Comparison of ENCODE assay signal across 17 cellular contexts in the genomic region with DNA sequence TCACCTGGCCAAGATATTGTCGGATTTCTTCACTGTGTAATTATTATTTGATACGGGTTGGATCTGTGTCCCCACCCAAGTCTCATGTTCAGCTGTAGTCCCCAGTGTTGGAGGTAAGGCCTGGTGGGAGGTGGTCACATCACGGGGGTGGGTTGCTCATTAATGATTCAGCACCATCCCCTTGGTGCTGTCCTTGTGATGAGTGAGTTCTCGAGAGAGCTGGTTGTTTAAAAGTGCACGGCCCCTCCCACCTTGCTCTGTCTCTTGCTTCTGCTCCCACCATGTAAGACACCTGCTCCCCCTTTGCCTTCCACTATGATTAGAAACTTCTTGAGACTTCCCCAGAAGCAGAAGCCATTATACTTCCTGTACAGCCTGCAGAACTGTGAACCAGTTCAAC.
A peak's percentile ranks its signal among the peaks of the same experiment; 100 is the strongest.
DNase-seq lines count a peak whose midpoint lies in the region; ATAC-seq, FAIRE-seq and TF ChIP-seq lines count a peak whose summit lies in the region.
"Had no signal": no experiment of that assay in that cellular context is flagged by ENCODE, and none has a peak within 500 bp of the region (broad histone marks: within the 10 kb centered on the region; RNA-seq: fewer than 3 reads in every experiment).

No MANE protein-coding gene starts in this region.

- H3K27me3 Mint-ChIP-seq in activated CD8-positive, alpha-beta memory T cell treated with anti-CD3 and anti-CD28 coated beads, Interleukin-2, amount 10 ng/mL, durations not matched to agents 7 days and 5 days = peaks cover 35% of the 10 kb centered on the region

- ATAC-seq in activated CD8-positive, alpha-beta memory T cell treated with anti-CD3 and anti-CD28 coated beads, Interleukin-2, amount 10 ng/mL, durations not matched to agents 7 days and 5 days = no peak
- no peak for ATAC-seq in HG03469 (IDR thresholded peaks at IDR 0.05; ENCODE audit: unreplicated experiment)
- ATAC-seq in HG03521 (IDR thresholded peaks at IDR 0.05; ENCODE audit: unreplicated experiment) = no peak
- ATAC-seq: HCT116 had no signal

- H3K36me3 Mint-ChIP-seq in activated CD8-positive, alpha-beta memory T cell treated with anti-CD3 and anti-CD28 coated beads, Interleukin-2, amount 10 ng/mL, durations not matched to agents 7 days and 5 days = no peaks in the 10 kb centered on the region
- H3K36me3 Mint-ChIP-seq: CD8-positive, alpha-beta memory T cell had no signal

- peak; percentile 15 for DNase-seq in activated CD8-positive, alpha-beta memory T cell treated with anti-CD3 and anti-CD28 coated beads for 24 hours
- no peak for DNase-seq in activated CD8-positive, alpha-beta memory T cell treated with anti-CD3 and anti-CD28 coated beads, Interleukin-2, amount 10 ng/mL, durations not matched to agents 7 days and 5 days
- DNase-seq in GM12865 (ENCODE audit: low read depth) = peak; percentile 5
- peak; percentile 19 for DNase-seq in coronary artery (ENCODE audit: low spot score)
- peak; percentile 22 for DNase-seq in sigmoid colon
- DNase-seq in H54 (ENCODE audit: insufficient read length, low spot score) = no peak
- DNase-seq: 8988T; AML-193; CD8-positive, alpha-beta memory T cell; DMS53; IMR-90 had no signal

- no peak overlapping the region for H3K4me3 ChIP-seq in GM12865 (ENCODE audit: low read depth, low read length)
- H3K4me3 ChIP-seq in coronary artery = no peak overlapping the region
- no peak overlapping the region for H3K4me3 ChIP-seq in sigmoid colon
- H3K4me3 ChIP-seq: BLaER1 had no signal

- H3K27ac ChIP-seq in coronary artery (no peak overlapping the region), sigmoid colon (no peak overlapping the region)
- H3K27ac ChIP-seq: BLaER1 had no signal

- no peak for TF ChIP-seq POLR2A in sigmoid colon (IDR thresholded peaks at IDR 0.05)
- no peak for TF ChIP-seq POLR2A in H54 (IDR thresholded peaks at IDR 0.05; ENCODE audit: low read depth, low read length)

- H3K36me3 ChIP-seq in sigmoid colon = no peaks in the 10 kb centered on the region
- H3K36me3 ChIP-seq: BLaER1 had no signal

- H3K4me1 Mint-ChIP-seq in activated CD8-positive, alpha-beta memory T cell treated with anti-CD3 and anti-CD28 coated beads, Interleukin-2, amount 10 ng/mL, durations not matched to agents 7 days and 5 days = no peaks in the 10 kb centered on the region

- H3K27ac Mint-ChIP-seq in activated CD8-positive, alpha-beta memory T cell treated with anti-CD3 and anti-CD28 coated beads, Interleukin-2, amount 10 ng/mL, durations not matched to agents 7 days and 5 days = no peak overlapping the region
- H3K27ac Mint-ChIP-seq: CD8-positive, alpha-beta memory T cell had no signal

- WGBS in sigmoid colon, 2 donors = 84 to 92% methylated on average over 5 of the region's 5 CpGs

- CTCF ChIA-PET in activated CD8-positive, alpha-beta memory T cell treated with anti-CD3 and anti-CD28 coated beads, Interleukin-2, amount 10 ng/mL, durations not matched to agents 7 days and 5 days (lab: Charles Lee) = no interaction called here

- no peak for FAIRE-seq in H54 (lab: Jason Lieb, UNC)
- FAIRE-seq: GM12891 had no signal

- H3K9me3 Mint-ChIP-seq in activated CD8-positive, alpha-beta memory T cell treated with anti-CD3 and anti-CD28 coated beads, Interleukin-2, amount 10 ng/mL, durations not matched to agents 7 days and 5 days (ENCODE audit: low read depth) = peaks cover 2% of the 10 kb centered on the region

- peaks cover 0 to 10% (median 0%) of the 10 kb centered on the region in 4 donors for H3K4me1 ChIP-seq in sigmoid colon
- H3K4me1 ChIP-seq: BLaER1, Caco-2 had no signal

- intact Hi-C loops in sigmoid colon (cut with DNase I) = no loop called here

- no peaks in the 10 kb centered on the region for H3K27me3 ChIP-seq in sigmoid colon
- H3K27me3 ChIP-seq: BLaER1 had no signal

- no peak overlapping the region for H3K4me3 Mint-ChIP-seq in activated CD8-positive, alpha-beta memory T cell treated with anti-CD3 and anti-CD28 coated beads, Interleukin-2, amount 10 ng/mL, durations not matched to agents 7 days and 5 days
- H3K4me3 Mint-ChIP-seq: CD8-positive, alpha-beta memory T cell had no signal

- TF ChIP-seq EP300 in sigmoid colon (IDR thresholded peaks at IDR 0.05) = no peak

- TF ChIP-seq CTCF in GM12865 (IDR thresholded peaks at IDR 0.05; ENCODE audit: insufficient read depth, low read depth, low read length, missing control alignments) (no peak), coronary artery (IDR thresholded peaks at IDR 0.05) (no peak), sigmoid colon (IDR thresholded peaks at IDR 0.05) (no peak)

- peaks cover 0 to 2% (median 0%) of the 10 kb centered on the region in 4 donors for H3K9me3 ChIP-seq in sigmoid colon

Comparison
In these comparisons a context has a peak if more than half of its experiments do, and no peak if none do; other contexts are left out.
1. DNase-seq: peak in activated CD8-positive, alpha-beta memory T cell treated with anti-CD3 and anti-CD28 coated beads for 24 hours (single experiment), GM12865 (single experiment), coronary artery (single experiment) and sigmoid colon (single experiment); none in activated CD8-positive, alpha-beta memory T cell treated with anti-CD3 and anti-CD28 coated beads, Interleukin-2, amount 10 ng/mL, durations not matched to agents 7 days and 5 days (single experiment) and H54 (single experiment).